ENCODE assay signal across 1 cellular context in genomic region chr4:17810260-17811077, GRCh38.
TF ChIP-seq lines count a peak whose summit lies in the region.

DCAF16 (minus strand) TSS chr4:17810757; CDS start chr4:17804141, 6,616 bp downstream.
NCAPG (plus strand) TSS chr4:17810979; CDS start chr4:17811078, 99 bp downstream.

TF ChIP-seq in GM12878, 131 proteins besides CTCF, POLR2A, EP300 and RAD21 (continued from another document and continues in another):
- TF ChIP-seq, protein P1, sequence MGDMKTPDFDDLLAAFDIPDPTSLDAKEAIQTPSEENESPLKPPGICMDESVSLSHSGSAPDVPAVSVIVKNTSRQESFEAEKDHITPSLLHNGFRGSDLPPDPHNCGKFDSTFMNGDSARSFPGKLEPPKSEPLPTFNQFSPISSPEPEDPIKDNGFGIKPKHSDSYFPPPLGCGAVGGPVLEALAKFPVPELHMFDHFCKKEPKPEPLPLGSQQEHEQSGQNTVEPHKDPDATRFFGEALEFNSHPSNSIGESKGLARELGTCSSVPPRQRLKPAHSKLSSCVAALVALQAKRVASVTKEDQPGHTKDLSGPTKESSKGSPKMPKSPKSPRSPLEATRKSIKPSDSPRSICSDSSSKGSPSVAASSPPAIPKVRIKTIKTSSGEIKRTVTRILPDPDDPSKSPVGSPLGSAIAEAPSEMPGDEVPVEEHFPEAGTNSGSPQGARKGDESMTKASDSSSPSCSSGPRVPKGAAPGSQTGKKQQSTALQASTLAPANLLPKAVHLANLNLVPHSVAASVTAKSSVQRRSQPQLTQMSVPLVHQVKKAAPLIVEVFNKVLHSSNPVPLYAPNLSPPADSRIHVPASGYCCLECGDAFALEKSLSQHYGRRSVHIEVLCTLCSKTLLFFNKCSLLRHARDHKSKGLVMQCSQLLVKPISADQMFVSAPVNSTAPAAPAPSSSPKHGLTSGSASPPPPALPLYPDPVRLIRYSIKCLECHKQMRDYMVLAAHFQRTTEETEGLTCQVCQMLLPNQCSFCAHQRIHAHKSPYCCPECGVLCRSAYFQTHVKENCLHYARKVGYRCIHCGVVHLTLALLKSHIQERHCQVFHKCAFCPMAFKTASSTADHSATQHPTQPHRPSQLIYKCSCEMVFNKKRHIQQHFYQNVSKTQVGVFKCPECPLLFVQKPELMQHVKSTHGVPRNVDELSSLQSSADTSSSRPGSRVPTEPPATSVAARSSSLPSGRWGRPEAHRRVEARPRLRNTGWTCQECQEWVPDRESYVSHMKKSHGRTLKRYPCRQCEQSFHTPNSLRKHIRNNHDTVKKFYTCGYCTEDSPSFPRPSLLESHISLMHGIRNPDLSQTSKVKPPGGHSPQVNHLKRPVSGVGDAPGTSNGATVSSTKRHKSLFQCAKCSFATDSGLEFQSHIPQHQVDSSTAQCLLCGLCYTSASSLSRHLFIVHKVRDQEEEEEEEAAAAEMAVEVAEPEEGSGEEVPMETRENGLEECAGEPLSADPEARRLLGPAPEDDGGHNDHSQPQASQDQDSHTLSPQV (IDR thresholded peaks at IDR 0.05), result no peak
- TF ChIP-seq MYB (IDR thresholded peaks at IDR 0.05; ENCODE audit: borderline replicate concordance, low read depth, low read length) (no peak), MTA2 (IDR thresholded peaks at IDR 0.05; ENCODE audit: low read depth) (no peak), WRNIP1 (IDR thresholded peaks at IDR 0.05; ENCODE audit: borderline replicate concordance, low read depth, low read length) (no peak; the same call in 1 of the 2 replicates), LARP7 (IDR thresholded peaks at IDR 0.05) (peak; percentile 75; the same call in 1 of the 2 replicates), STAT1 (conservative IDR thresholded peaks at IDR 0.05) (no peak), BCL11A (IDR thresholded peaks at IDR 0.05; ENCODE audit: low read depth, low read length) (no peak), ZSCAN29 (IDR thresholded peaks at IDR 0.05) (no peak), BMI1 (IDR thresholded peaks at IDR 0.05; ENCODE audit: borderline replicate concordance) (no peak), E2F8 (IDR thresholded peaks at IDR 0.05; ENCODE audit: low read depth, partially characterized antibody) (peak; percentile 85), CUX1 (IDR thresholded peaks at IDR 0.05; ENCODE audit: insufficient replicate concordance, low read depth, low read length) (no peak), ATF7 (IDR thresholded peaks at IDR 0.05; ENCODE audit: low read depth) (no peak), SREBF2 (IDR thresholded peaks at IDR 0.05; ENCODE audit: low read length) (no peak), HDAC2 (IDR thresholded peaks at IDR 0.05) (no peak; the same call in 1 of the 2 replicates), YY1 (IDR thresholded peaks at IDR 0.05; ENCODE audit: low read depth, low read length) (0 out of 2 replicates have a peak, but pooled peaks have one; percentile 2), MXI1 (IDR thresholded peaks at IDR 0.05; ENCODE audit: low read depth, low read length) (peak; percentile 92), SIX5 (IDR thresholded peaks at IDR 0.05; ENCODE audit: low read depth, low read length, severe bottlenecking) (no peak), E2F4 (IDR thresholded peaks at IDR 0.05; ENCODE audit: low read depth, low read length) (peak; percentile 98), GATAD2B (conservative IDR thresholded peaks at IDR 0.05; ENCODE audit: low read depth) (no peak; the same call in 1 of the 2 replicates), CREB1 (IDR thresholded peaks at IDR 0.05; ENCODE audit: low read depth) (peak; percentile 89), YBX1 (IDR thresholded peaks at IDR 0.05) (no peak), HDAC6 (IDR thresholded peaks at IDR 0.05; ENCODE audit: unreplicated experiment) (peak; percentile 34), PRDM15 (CRISPR knock-in tag; IDR thresholded peaks at IDR 0.05) (no peak)
- TF ChIP-seq, protein P2, sequence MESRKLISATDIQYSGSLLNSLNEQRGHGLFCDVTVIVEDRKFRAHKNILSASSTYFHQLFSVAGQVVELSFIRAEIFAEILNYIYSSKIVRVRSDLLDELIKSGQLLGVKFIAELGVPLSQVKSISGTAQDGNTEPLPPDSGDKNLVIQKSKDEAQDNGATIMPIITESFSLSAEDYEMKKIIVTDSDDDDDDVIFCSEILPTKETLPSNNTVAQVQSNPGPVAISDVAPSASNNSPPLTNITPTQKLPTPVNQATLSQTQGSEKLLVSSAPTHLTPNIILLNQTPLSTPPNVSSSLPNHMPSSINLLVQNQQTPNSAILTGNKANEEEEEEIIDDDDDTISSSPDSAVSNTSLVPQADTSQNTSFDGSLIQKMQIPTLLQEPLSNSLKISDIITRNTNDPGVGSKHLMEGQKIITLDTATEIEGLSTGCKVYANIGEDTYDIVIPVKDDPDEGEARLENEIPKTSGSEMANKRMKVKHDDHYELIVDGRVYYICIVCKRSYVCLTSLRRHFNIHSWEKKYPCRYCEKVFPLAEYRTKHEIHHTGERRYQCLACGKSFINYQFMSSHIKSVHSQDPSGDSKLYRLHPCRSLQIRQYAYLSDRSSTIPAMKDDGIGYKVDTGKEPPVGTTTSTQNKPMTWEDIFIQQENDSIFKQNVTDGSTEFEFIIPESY (IDR thresholded peaks at IDR 0.05), result no peak
- TF ChIP-seq, protein P3, sequence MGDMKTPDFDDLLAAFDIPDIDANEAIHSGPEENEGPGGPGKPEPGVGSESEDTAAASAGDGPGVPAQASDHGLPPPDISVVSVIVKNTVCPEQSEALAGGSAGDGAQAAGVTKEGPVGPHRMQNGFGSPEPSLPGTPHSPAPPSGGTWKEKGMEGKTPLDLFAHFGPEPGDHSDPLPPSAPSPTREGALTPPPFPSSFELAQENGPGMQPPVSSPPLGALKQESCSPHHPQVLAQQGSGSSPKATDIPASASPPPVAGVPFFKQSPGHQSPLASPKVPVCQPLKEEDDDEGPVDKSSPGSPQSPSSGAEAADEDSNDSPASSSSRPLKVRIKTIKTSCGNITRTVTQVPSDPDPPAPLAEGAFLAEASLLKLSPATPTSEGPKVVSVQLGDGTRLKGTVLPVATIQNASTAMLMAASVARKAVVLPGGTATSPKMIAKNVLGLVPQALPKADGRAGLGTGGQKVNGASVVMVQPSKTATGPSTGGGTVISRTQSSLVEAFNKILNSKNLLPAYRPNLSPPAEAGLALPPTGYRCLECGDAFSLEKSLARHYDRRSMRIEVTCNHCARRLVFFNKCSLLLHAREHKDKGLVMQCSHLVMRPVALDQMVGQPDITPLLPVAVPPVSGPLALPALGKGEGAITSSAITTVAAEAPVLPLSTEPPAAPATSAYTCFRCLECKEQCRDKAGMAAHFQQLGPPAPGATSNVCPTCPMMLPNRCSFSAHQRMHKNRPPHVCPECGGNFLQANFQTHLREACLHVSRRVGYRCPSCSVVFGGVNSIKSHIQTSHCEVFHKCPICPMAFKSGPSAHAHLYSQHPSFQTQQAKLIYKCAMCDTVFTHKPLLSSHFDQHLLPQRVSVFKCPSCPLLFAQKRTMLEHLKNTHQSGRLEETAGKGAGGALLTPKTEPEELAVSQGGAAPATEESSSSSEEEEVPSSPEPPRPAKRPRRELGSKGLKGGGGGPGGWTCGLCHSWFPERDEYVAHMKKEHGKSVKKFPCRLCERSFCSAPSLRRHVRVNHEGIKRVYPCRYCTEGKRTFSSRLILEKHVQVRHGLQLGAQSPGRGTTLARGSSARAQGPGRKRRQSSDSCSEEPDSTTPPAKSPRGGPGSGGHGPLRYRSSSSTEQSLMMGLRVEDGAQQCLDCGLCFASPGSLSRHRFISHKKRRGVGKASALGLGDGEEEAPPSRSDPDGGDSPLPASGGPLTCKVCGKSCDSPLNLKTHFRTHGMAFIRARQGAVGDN (IDR thresholded peaks at IDR 0.05), result peak; percentile 85
- TF ChIP-seq, protein P4, sequence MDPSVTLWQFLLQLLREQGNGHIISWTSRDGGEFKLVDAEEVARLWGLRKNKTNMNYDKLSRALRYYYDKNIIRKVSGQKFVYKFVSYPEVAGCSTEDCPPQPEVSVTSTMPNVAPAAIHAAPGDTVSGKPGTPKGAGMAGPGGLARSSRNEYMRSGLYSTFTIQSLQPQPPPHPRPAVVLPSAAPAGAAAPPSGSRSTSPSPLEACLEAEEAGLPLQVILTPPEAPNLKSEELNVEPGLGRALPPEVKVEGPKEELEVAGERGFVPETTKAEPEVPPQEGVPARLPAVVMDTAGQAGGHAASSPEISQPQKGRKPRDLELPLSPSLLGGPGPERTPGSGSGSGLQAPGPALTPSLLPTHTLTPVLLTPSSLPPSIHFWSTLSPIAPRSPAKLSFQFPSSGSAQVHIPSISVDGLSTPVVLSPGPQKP (IDR thresholded peaks at IDR 0.05; ENCODE audit: low read depth, low read length), result no peak; the same call in 1 of the 2 replicates
